Comparison of ENCODE assay signal across 1 cellular context in the genomic region with DNA sequence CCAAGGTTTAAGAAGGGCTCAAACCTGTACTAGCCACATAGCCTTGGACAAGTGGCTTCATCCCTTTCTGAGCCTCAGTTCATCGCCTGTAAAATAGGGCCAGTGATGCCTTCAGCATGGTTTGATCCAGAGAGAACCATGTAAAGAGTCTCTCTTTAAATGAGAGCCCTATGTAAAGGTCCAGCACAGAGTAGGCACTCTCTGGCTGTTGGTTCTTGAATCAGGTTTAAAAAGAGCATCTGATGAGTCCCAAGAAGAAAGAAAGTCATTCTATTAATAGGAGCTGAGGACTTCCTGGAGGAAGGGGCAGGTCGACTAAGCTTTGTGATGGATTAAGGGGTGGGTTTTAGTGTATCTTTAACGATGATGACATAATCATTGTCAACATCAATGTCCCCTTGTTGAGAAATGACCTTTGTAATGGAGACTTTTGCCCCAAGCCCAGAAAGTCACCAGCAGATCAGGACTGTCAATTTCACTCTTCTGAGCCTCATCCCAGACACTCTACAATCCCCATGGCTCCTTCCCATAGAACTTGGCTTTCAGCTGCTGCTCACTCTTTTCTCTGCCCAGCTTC.
TF ChIP-seq lines count a peak whose summit lies in the region.

No MANE protein-coding gene starts in this region.

TF ChIP-seq in HepG2, 621 proteins besides CTCF, POLR2A, EP300 and RAD21 (continued from another document and continues in another):
- TF ChIP-seq RFX5 (IDR thresholded peaks at IDR 0.05; ENCODE audit: low read depth, low read length) (no peak), RFX3 (CRISPR knock-in tag; IDR thresholded peaks at IDR 0.05) (no peak), WIZ (CRISPR knock-in tag; IDR thresholded peaks at IDR 0.05) (no peak; the same call in 1 of the 2 replicates), NFIC (IDR thresholded peaks at IDR 0.05; ENCODE audit: low read length) (no peak), SUZ12 (IDR thresholded peaks at IDR 0.05; ENCODE audit: low read depth, low read length) (no peak), YEATS2 (CRISPR knock-in tag; IDR thresholded peaks at IDR 0.05; ENCODE audit: borderline replicate concordance) (no peak), ZNF224 (CRISPR knock-in tag; IDR thresholded peaks at IDR 0.05) (no peak), BHLHE40 (IDR thresholded peaks at IDR 0.05; ENCODE audit: low read length) (no peak), ZNF749 (CRISPR knock-in tag; IDR thresholded peaks at IDR 0.05; ENCODE audit: borderline replicate concordance) (no peak), ZNF891 (CRISPR knock-in tag; IDR thresholded peaks at IDR 0.05) (no peak), MAFK (conservative IDR thresholded peaks at IDR 0.05 in 1 of 2, IDR thresholded peaks at IDR 0.05 in 1 of 2; ENCODE audit: low read length in 2 of 2) (no peak), PHF8 (CRISPR knock-in tag; IDR thresholded peaks at IDR 0.05) (no peak), CBX5 (CRISPR knock-in tag; IDR thresholded peaks at IDR 0.05; ENCODE audit: borderline replicate concordance) (no peak), ZNF572 (CRISPR knock-in tag; IDR thresholded peaks at IDR 0.05) (no peak), ZNF614 (CRISPR knock-in tag; IDR thresholded peaks at IDR 0.05; ENCODE audit: borderline replicate concordance) (no peak), CENPT (CRISPR knock-in tag; IDR thresholded peaks at IDR 0.05; ENCODE audit: low read depth) (no peak), ZNF232 (CRISPR knock-in tag; IDR thresholded peaks at IDR 0.05; ENCODE audit: borderline replicate concordance) (no peak), RORA (CRISPR knock-in tag; IDR thresholded peaks at IDR 0.05) (no peak), ZNF75D (CRISPR knock-in tag; IDR thresholded peaks at IDR 0.05; ENCODE audit: borderline replicate concordance) (no peak), XRCC5 (optimal IDR thresholded peaks at IDR 0.05; ENCODE audit: low read length) (no peak), IRF2 (CRISPR knock-in tag; IDR thresholded peaks at IDR 0.05) (no peak), ASH2L (IDR thresholded peaks at IDR 0.05; ENCODE audit: insufficient read length, low read depth, low read length) (no peak), BATF2 (CRISPR knock-in tag; IDR thresholded peaks at IDR 0.05) (no peak), ZNF790 (CRISPR knock-in tag; IDR thresholded peaks at IDR 0.05; ENCODE audit: borderline replicate concordance) (no peak), ARNT2 (CRISPR knock-in tag; IDR thresholded peaks at IDR 0.05; ENCODE audit: low read depth) (no peak), ZNF326 (CRISPR knock-in tag; IDR thresholded peaks at IDR 0.05; ENCODE audit: borderline replicate concordance) (no peak), FLYWCH1 (CRISPR knock-in tag; IDR thresholded peaks at IDR 0.05) (no peak), TIGD3 (CRISPR knock-in tag; IDR thresholded peaks at IDR 0.05; ENCODE audit: borderline replicate concordance) (no peak), MEF2D (CRISPR knock-in tag; IDR thresholded peaks at IDR 0.05) (peak; percentile 89; the same call in 1 of the 2 replicates), ZNF816 (CRISPR knock-in tag; IDR thresholded peaks at IDR 0.05; ENCODE audit: borderline replicate concordance) (no peak), FIP1L1 (IDR thresholded peaks at IDR 0.05; ENCODE audit: borderline replicate concordance, insufficient read depth, low read depth, low read length) (no peak), RBFOX2 (IDR thresholded peaks at IDR 0.05; ENCODE audit: low read depth, low read length) (no peak), ZNF678 (CRISPR knock-in tag; IDR thresholded peaks at IDR 0.05) (no peak), ZNF652 (CRISPR knock-in tag; IDR thresholded peaks at IDR 0.05; ENCODE audit: borderline replicate concordance, low read depth) (no peak), ZNF180 (CRISPR knock-in tag; IDR thresholded peaks at IDR 0.05; ENCODE audit: borderline replicate concordance, low read depth) (no peak), ATM (IDR thresholded peaks at IDR 0.05; ENCODE audit: borderline replicate concordance) (no peak), MXI1 (IDR thresholded peaks at IDR 0.05; ENCODE audit: borderline replicate concordance, low read depth, low read length) (no peak), PHF20 (CRISPR knock-in tag; IDR thresholded peaks at IDR 0.05) (no peak), ZNF292 (CRISPR knock-in tag; IDR thresholded peaks at IDR 0.05; ENCODE audit: borderline replicate concordance, low read depth) (peak; percentile 56; the same call in 1 of the 2 replicates), FOXA3 (CRISPR knock-in tag; IDR thresholded peaks at IDR 0.05) (peak; percentile 89), ARID2 (CRISPR knock-in tag; IDR thresholded peaks at IDR 0.05; ENCODE audit: borderline replicate concordance) (no peak), CREM (IDR thresholded peaks at IDR 0.05) (peak; percentile 63; the same call in 1 of the 2 replicates), CREM (CRISPR knock-in tag; IDR thresholded peaks at IDR 0.05) (no peak), RARA (CRISPR knock-in tag; IDR thresholded peaks at IDR 0.05) (peak; percentile 81), ZNF703 (CRISPR knock-in tag; IDR thresholded peaks at IDR 0.05; ENCODE audit: borderline replicate concordance) (no peak), CREB1 (IDR thresholded peaks at IDR 0.05) (peak; percentile 65; the same call in 1 of the 2 replicates), CREB1 (CRISPR knock-in tag; IDR thresholded peaks at IDR 0.05) (peak; percentile 65), ZNF33B (CRISPR knock-in tag; IDR thresholded peaks at IDR 0.05) (no peak), ZBTB42 (CRISPR knock-in tag; IDR thresholded peaks at IDR 0.05) (no peak), SOX13 (IDR thresholded peaks at IDR 0.05) (no peak), SOX13 (CRISPR knock-in tag; conservative IDR thresholded peaks at IDR 0.05 in 1 of 2, IDR thresholded peaks at IDR 0.05 in 1 of 2) (peak in 1 of 2 experiments; percentile 68; a peak in 2 of 4 replicates), TRIM22 (IDR thresholded peaks at IDR 0.05) (no peak)
- TF ChIP-seq, protein P1, sequence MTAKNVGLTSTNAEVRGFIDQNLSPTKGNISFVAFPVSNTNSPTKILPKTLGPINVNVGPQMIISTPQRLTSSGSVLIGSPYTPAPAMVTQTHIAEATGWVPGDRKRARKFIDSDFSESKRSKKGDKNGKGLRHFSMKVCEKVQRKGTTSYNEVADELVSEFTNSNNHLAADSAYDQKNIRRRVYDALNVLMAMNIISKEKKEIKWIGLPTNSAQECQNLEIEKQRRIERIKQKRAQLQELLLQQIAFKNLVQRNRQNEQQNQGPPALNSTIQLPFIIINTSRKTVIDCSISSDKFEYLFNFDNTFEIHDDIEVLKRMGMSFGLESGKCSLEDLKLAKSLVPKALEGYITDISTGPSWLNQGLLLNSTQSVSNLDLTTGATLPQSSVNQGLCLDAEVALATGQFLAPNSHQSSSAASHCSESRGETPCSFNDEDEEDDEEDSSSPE (CRISPR knock-in tag; IDR thresholded peaks at IDR 0.05), result no peak
- TF ChIP-seq, protein P2, sequence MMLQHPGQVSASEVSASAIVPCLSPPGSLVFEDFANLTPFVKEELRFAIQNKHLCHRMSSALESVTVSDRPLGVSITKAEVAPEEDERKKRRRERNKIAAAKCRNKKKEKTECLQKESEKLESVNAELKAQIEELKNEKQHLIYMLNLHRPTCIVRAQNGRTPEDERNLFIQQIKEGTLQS (CRISPR knock-in tag; IDR thresholded peaks at IDR 0.05), result peak; percentile 73; the same call in 1 of the 2 replicates
- TF ChIP-seq, protein P3, sequence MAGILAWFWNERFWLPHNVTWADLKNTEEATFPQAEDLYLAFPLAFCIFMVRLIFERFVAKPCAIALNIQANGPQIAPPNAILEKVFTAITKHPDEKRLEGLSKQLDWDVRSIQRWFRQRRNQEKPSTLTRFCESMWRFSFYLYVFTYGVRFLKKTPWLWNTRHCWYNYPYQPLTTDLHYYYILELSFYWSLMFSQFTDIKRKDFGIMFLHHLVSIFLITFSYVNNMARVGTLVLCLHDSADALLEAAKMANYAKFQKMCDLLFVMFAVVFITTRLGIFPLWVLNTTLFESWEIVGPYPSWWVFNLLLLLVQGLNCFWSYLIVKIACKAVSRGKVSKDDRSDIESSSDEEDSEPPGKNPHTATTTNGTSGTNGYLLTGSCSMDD (CRISPR knock-in tag; IDR thresholded peaks at IDR 0.05), result no peak
- TF ChIP-seq, protein P4, sequence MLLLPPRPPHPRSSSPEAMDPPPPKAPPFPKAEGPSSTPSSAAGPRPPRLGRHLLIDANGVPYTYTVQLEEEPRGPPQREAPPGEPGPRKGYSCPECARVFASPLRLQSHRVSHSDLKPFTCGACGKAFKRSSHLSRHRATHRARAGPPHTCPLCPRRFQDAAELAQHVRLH (CRISPR knock-in tag; IDR thresholded peaks at IDR 0.05; ENCODE audit: borderline replicate concordance, low read depth), result no peak
- TF ChIP-seq, protein P5, sequence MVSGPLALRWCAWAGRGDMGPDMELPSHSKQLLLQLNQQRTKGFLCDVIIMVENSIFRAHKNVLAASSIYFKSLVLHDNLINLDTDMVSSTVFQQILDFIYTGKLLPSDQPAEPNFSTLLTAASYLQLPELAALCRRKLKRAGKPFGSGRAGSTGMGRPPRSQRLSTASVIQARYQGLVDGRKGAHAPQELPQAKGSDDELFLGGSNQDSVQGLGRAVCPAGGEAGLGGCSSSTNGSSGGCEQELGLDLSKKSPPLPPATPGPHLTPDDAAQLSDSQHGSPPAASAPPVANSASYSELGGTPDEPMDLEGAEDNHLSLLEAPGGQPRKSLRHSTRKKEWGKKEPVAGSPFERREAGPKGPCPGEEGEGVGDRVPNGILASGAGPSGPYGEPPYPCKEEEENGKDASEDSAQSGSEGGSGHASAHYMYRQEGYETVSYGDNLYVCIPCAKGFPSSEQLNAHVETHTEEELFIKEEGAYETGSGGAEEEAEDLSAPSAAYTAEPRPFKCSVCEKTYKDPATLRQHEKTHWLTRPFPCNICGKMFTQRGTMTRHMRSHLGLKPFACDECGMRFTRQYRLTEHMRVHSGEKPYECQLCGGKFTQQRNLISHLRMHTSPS (CRISPR knock-in tag; IDR thresholded peaks at IDR 0.05; ENCODE audit: low read depth), result no peak
- TF ChIP-seq, protein P6, sequence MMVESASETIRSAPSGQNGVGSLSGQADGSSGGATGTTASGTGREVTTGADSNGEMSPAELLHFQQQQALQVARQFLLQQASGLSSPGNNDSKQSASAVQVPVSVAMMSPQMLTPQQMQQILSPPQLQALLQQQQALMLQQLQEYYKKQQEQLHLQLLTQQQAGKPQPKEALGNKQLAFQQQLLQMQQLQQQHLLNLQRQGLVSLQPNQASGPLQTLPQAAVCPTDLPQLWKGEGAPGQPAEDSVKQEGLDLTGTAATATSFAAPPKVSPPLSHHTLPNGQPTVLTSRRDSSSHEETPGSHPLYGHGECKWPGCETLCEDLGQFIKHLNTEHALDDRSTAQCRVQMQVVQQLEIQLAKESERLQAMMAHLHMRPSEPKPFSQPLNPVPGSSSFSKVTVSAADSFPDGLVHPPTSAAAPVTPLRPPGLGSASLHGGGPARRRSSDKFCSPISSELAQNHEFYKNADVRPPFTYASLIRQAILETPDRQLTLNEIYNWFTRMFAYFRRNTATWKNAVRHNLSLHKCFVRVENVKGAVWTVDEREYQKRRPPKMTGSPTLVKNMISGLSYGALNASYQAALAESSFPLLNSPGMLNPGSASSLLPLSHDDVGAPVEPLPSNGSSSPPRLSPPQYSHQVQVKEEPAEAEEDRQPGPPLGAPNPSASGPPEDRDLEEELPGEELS (CRISPR knock-in tag; IDR thresholded peaks at IDR 0.05), result peak; percentile 59; the same call in 1 of the 2 replicates
- TF ChIP-seq, protein P7, sequence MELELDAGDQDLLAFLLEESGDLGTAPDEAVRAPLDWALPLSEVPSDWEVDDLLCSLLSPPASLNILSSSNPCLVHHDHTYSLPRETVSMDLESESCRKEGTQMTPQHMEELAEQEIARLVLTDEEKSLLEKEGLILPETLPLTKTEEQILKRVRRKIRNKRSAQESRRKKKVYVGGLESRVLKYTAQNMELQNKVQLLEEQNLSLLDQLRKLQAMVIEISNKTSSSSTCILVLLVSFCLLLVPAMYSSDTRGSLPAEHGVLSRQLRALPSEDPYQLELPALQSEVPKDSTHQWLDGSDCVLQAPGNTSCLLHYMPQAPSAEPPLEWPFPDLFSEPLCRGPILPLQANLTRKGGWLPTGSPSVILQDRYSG (CRISPR knock-in tag; IDR thresholded peaks at IDR 0.05), result no peak
- TF ChIP-seq, protein P8, sequence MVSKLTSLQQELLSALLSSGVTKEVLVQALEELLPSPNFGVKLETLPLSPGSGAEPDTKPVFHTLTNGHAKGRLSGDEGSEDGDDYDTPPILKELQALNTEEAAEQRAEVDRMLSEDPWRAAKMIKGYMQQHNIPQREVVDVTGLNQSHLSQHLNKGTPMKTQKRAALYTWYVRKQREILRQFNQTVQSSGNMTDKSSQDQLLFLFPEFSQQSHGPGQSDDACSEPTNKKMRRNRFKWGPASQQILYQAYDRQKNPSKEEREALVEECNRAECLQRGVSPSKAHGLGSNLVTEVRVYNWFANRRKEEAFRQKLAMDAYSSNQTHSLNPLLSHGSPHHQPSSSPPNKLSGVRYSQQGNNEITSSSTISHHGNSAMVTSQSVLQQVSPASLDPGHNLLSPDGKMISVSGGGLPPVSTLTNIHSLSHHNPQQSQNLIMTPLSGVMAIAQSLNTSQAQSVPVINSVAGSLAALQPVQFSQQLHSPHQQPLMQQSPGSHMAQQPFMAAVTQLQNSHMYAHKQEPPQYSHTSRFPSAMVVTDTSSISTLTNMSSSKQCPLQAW (CRISPR knock-in tag; IDR thresholded peaks at IDR 0.05), result no peak
